In genomic region chr10:91339729-91340128, GRCh38 we compare ENCODE assay signal across 29 cellular contexts.
"Had no signal": no experiment of that assay in that cellular context is flagged by ENCODE, and none has a peak within 500 bp of the region (broad histone marks: within the 10 kb centered on the region; RNA-seq: fewer than 3 reads in every experiment).

No MANE protein-coding gene starts in this region.

- H3K27ac ChIP-seq: adrenal gland, body of pancreas, hepatocyte, parathyroid adenoma, sigmoid colon, thyroid gland, vagina, VCaP had no signal

- H3K4me1 ChIP-seq: adrenal gland, body of pancreas, parathyroid adenoma, sigmoid colon, thyroid gland had no signal

- DNase-seq: activated CD4-positive, alpha-beta memory T cell treated with anti-CD3 and anti-CD28 coated beads for 36 hours; activated CD4-positive, alpha-beta T cell treated with anti-CD3 and anti-CD28 coated beads for 4 hours; activated CD8-positive, alpha-beta memory T cell treated with anti-CD3 and anti-CD28 coated beads, Interleukin-2, amount 50 U/mL, for 4 hours; activated effector memory CD4-positive, alpha-beta T cell treated with anti-CD3 and anti-CD28 coated beads, Interleukin-2, amount 50 U/mL, for 16 hours; activated naive CD4-positive, alpha-beta T cell treated with anti-CD3 and anti-CD28 coated beads for 36 hours; activated naive CD8-positive, alpha-beta T cell treated with anti-CD3 and anti-CD28 coated beads for 36 hours; activated T-cell treated with anti-CD3 and anti-CD28 coated beads, Interleukin-2, amount 50 U/mL, for 1 hour; adrenal gland; aorta; body of pancreas; dermis blood vessel endothelial cell; effector CD8-positive, alpha-beta T cell; kidney; left colon; mammary epithelial cell; naive B cell; nephron progenitor cell; nucleus accumbens; psoas muscle; sigmoid colon; small intestine; stimulated activated CD4-positive, alpha-beta T cell treated with anti-CD3 and anti-CD28 coated beads, Interleukin-4, amount 100 ng/mL, for 24 hours; substantia nigra; thyroid gland; upper lobe of left lung had no signal

- H3K9me3 ChIP-seq: adrenal gland, body of pancreas, psoas muscle, sigmoid colon, thyroid gland, upper lobe of left lung, vagina had no signal

- H3K36me3 ChIP-seq: adrenal gland, sigmoid colon, thyroid gland, upper lobe of left lung, vagina had no signal

- H2AFZ ChIP-seq: hepatocyte, parathyroid adenoma had no signal

- H3K27me3 ChIP-seq: adrenal gland, body of pancreas, hepatocyte, sigmoid colon, thyroid gland, upper lobe of left lung, vagina had no signal

- H3K4me3 ChIP-seq: adrenal gland, body of pancreas, hepatocyte, psoas muscle, sigmoid colon, thyroid gland, upper lobe of left lung, vagina had no signal
